ENCODE assay signal across 18 cellular contexts in genomic region chr9:5610491-5610890, GRCh38.
"Had no signal": no experiment of that assay in that cellular context is flagged by ENCODE, and none has a peak within 500 bp of the region (broad histone marks: within the 10 kb centered on the region; RNA-seq: fewer than 3 reads in every experiment).

No MANE protein-coding gene starts in this region.

- H3K79me2 ChIP-seq: hepatocyte had no signal

- H3K9me3 ChIP-seq: mucosa of descending colon, ovary, psoas muscle, stomach, upper lobe of right lung had no signal

- H3K4me3 ChIP-seq: hepatocyte, mucosa of descending colon, ovary, psoas muscle, skin epidermis, stomach, upper lobe of right lung had no signal

- H3K27me3 Mint-ChIP-seq: activated CD4-positive, alpha-beta T cell treated with anti-CD3 and anti-CD28 coated beads for 36 hours; activated naive CD4-positive, alpha-beta T cell treated with anti-CD3 and anti-CD28 coated beads, Interleukin-2, amount 50 U/mL, for 24 hours; effector memory CD8-positive, alpha-beta T cell; naive B cell had no signal

- H3K27ac Mint-ChIP-seq: effector memory CD8-positive, alpha-beta T cell had no signal

- H3K36me3 Mint-ChIP-seq: activated naive CD4-positive, alpha-beta T cell treated with anti-CD3 and anti-CD28 coated beads, Interleukin-2, amount 50 U/mL, for 24 hours; naive B cell had no signal

- H2AFZ ChIP-seq: hepatocyte had no signal

- H3K4me3 Mint-ChIP-seq: activated CD4-positive, alpha-beta T cell treated with anti-CD3 and anti-CD28 coated beads for 36 hours; activated naive CD4-positive, alpha-beta T cell treated with anti-CD3 and anti-CD28 coated beads, Interleukin-2, amount 50 U/mL, for 24 hours; effector memory CD8-positive, alpha-beta T cell had no signal

- H3K27ac ChIP-seq: foreskin keratinocyte, hepatocyte, ovary, psoas muscle, skin epidermis, stomach, upper lobe of right lung, WERI-Rb-1 had no signal

- ATAC-seq: activated CD4-positive, alpha-beta T cell treated with anti-CD3 and anti-CD28 coated beads for 36 hours; effector memory CD8-positive, alpha-beta T cell; foreskin keratinocyte; mucosa of descending colon; psoas muscle; right cardiac atrium; upper lobe of right lung had no signal

- H3K4me1 ChIP-seq: foreskin keratinocyte had no signal

- H3K27me3 ChIP-seq: foreskin keratinocyte, hepatocyte, ovary, stomach, upper lobe of right lung had no signal

- H3K9me3 Mint-ChIP-seq: activated naive CD4-positive, alpha-beta T cell treated with anti-CD3 and anti-CD28 coated beads, Interleukin-2, amount 50 U/mL, for 24 hours; effector memory CD8-positive, alpha-beta T cell; naive B cell had no signal

- H3K4me2 ChIP-seq: hepatocyte had no signal

- DNase-seq: activated CD4-positive, alpha-beta T cell treated with anti-CD3 and anti-CD28 coated beads for 36 hours; activated CD4-positive, alpha-beta T cell treated with anti-CD3 and anti-CD28 coated beads, Interleukin-2, amount 50 U/mL, for 48 hours; activated gamma-delta T cell; effector memory CD8-positive, alpha-beta T cell; foreskin keratinocyte; mesenchymal stem cell; mucosa of descending colon; naive B cell; ovary; psoas muscle; right cardiac atrium; stomach; T-helper 2 cell; upper lobe of right lung; WERI-Rb-1 had no signal

- H3K36me3 ChIP-seq: ovary, stomach, upper lobe of right lung, WERI-Rb-1 had no signal
